In the genomic region with DNA sequence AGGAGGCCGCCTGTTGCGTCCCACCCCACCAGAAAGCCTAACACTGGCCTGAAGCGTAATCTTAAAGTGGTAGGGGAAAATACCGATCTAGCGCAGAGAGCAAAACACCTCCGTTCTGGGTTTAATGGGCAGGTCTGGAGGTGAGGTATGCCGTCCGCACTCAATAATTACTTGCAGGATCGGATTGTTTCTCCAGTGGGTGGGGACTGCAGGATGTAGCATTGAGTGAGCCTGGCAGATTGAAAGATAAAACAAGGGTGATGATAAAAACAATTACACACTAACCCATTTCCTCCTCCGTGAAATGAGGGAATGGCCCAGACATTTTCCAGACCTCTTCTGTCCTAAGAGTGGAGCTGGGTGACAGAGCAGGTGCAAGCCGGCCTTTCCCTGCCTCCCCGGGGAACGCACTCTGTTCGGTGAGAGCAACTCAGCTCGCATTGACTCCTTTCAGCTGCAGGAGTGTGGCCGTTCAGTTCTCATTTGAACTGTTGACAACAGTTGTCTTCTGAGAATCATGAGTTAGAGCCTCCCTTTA, we compare ENCODE assay signal across 9 cellular contexts.
A peak's percentile ranks its signal among the peaks of the same experiment; 100 is the strongest.
DNase-seq lines count a peak whose midpoint lies in the region; ATAC-seq and TF ChIP-seq lines count a peak whose summit lies in the region.
"Had no signal": no experiment of that assay in that cellular context is flagged by ENCODE, and none has a peak within 500 bp of the region (broad histone marks: within the 10 kb centered on the region; RNA-seq: fewer than 3 reads in every experiment).

No MANE protein-coding gene starts in this region.

- no peaks in the 10 kb centered on the region for H3K9me3 ChIP-seq in BLaER1 treated with 17β-estradiol and CSF1 and Interleukin-3, amounts not matched to agents 10 nM and 100 nM (replicated peaks in 1 of 11)
- H3K9me3 ChIP-seq in SU-DHL-6 (ENCODE audit: insufficient read depth, low read length) (no peaks in the 10 kb centered on the region), mesenchymal stem cell (ENCODE audit: control insufficient read depth, low read length) (no peaks in the 10 kb centered on the region), tibial nerve (no peaks in the 10 kb centered on the region)

- TF ChIP-seq EP300 in tibial nerve (IDR thresholded peaks at IDR 0.05): no peak

- H2BK15ac ChIP-seq in mesenchymal stem cell (ENCODE audit: low read depth, poor library complexity, severe bottlenecking): no peak overlapping the region

- peak overlapping the region; percentile 10 for H4K8ac ChIP-seq in mesenchymal stem cell (ENCODE audit: low read length)

- TF ChIP-seq CTCF in SU-DHL-6 (IDR thresholded peaks at IDR 0.05; ENCODE audit: insufficient read depth, low read length, poor library complexity, severe bottlenecking) (no peak), choroid plexus epithelial cell (conservative IDR thresholded peaks at IDR 0.05; ENCODE audit: low read depth, low read length) (no peak), tibial nerve (IDR thresholded peaks at IDR 0.05) (no peak)

- WGBS in mesenchymal stem cell: 16% methylated on average over 15 of the region's 16 CpGs
- 17 to 19% methylated on average over 16 of the region's 16 CpGs for WGBS in tibial nerve, 2 donors

- 0 out of 2 replicates have a peak, but pooled peaks cover 3% of the 10 kb centered on the region for H3F3A ChIP-seq in SU-DHL-6 (ENCODE audit: insufficient read depth)

- DNase-seq in choroid plexus epithelial cell (ENCODE audit: low read depth): no peak
- DNase-seq in mesenchymal stem cell: no peak
- DNase-seq in tibial nerve (ENCODE audit: low spot score in 2 of 2): peak in 1 of 2 donors; percentile 10
- no peak for DNase-seq in medulla oblongata (ENCODE audit: extremely low spot score)

- H3K14ac ChIP-seq in mesenchymal stem cell (ENCODE audit: low read length in 2 of 2): peak overlapping the region in 1 of 2 experiments; percentile 92

- no peaks in the 10 kb centered on the region for H3K36me3 ChIP-seq in BLaER1 treated with 17β-estradiol and CSF1 and Interleukin-3, amounts not matched to agents 10 nM and 100 nM
- H3K36me3 ChIP-seq in SU-DHL-6 (ENCODE audit: low read length) (no peaks in the 10 kb centered on the region), mesenchymal stem cell (ENCODE audit: control insufficient read depth in 1 of 2, insufficient read depth in 2 of 2, low read depth in 1 of 2, low read length in 2 of 2) (no peaks in the 10 kb centered on the region), tibial nerve (no peaks in the 10 kb centered on the region)

- no peaks in the 10 kb centered on the region for H3K79me2 ChIP-seq in SU-DHL-6 (ENCODE audit: insufficient read depth, low read length)

- H4K20me1 ChIP-seq in BLaER1 treated with 17β-estradiol and CSF1 and Interleukin-3, amounts not matched to agents 10 nM and 100 nM: peaks cover 0 to 25% (median 19%) of the 10 kb centered on the region in 11 experiments; a peak in 17 of 22 replicates
- H4K20me1 ChIP-seq in SU-DHL-6 (ENCODE audit: low read depth, low read length): no peaks in the 10 kb centered on the region

- H3K4me1 ChIP-seq in BLaER1 treated with 17β-estradiol and CSF1 and Interleukin-3, amounts not matched to agents 10 nM and 100 nM: peaks cover 0 to 38% (median 27%) of the 10 kb centered on the region in 10 experiments; a peak in 14 of 20 replicates
- H3K4me1 ChIP-seq in mesenchymal stem cell (ENCODE audit: control insufficient read depth, insufficient read depth, low read depth, low read length): peaks cover 18% of the 10 kb centered on the region
- H3K4me1 ChIP-seq in tibial nerve: peaks cover 0 to 25% (median 12%) of the 10 kb centered on the region in 4 donors

- H3K4ac ChIP-seq in mesenchymal stem cell (ENCODE audit: low read depth in 1 of 2, low read length in 2 of 2): no peak overlapping the region

- no peak for TF ChIP-seq POLR2A in tibial nerve (IDR thresholded peaks at IDR 0.05)

- no peak overlapping the region for H2AK5ac ChIP-seq in mesenchymal stem cell (ENCODE audit: low read length, severe bottlenecking)

- peaks cover 35 to 70% (median 39%) of the 10 kb centered on the region in 11 experiments for H3K27me3 ChIP-seq in BLaER1 treated with 17β-estradiol and CSF1 and Interleukin-3, amounts not matched to agents 10 nM and 100 nM
- H3K27me3 ChIP-seq in SU-DHL-6 (ENCODE audit: low read length) (no peaks in the 10 kb centered on the region), mesenchymal stem cell (ENCODE audit: control insufficient read depth in 1 of 2, insufficient read depth in 1 of 2, low read length in 2 of 2) (no peaks in the 10 kb centered on the region), tibial nerve (no peaks in the 10 kb centered on the region)

- peak overlapping the region; percentile 83 to 100 (median 96) for H3K4me2 ChIP-seq in BLaER1 treated with 17β-estradiol and CSF1 and Interleukin-3, amounts not matched to agents 10 nM and 100 nM
- H3K4me2 ChIP-seq in SU-DHL-6 (ENCODE audit: low read depth, low read length, poor library complexity, severe bottlenecking) (peak overlapping the region; percentile 72), mesenchymal stem cell (ENCODE audit: low read length, poor library complexity, severe bottlenecking) (peak overlapping the region; percentile 93)

- peak overlapping the region in 1 of 2 experiments; percentile 26 for H3K23ac ChIP-seq in mesenchymal stem cell (ENCODE audit: low read length in 2 of 2)

- ATAC-seq in GM19463 (IDR thresholded peaks at IDR 0.05; ENCODE audit: unreplicated experiment) (peak; percentile 18), HG03460 (IDR thresholded peaks at IDR 0.05; ENCODE audit: unreplicated experiment) (peak; percentile 18)

- peak overlapping the region; percentile 65 to 88 for H3K18ac ChIP-seq in mesenchymal stem cell (ENCODE audit: low read depth in 1 of 2, low read length in 2 of 2)

- peak overlapping the region in 1 of 2 experiments; percentile 83 for H2BK12ac ChIP-seq in mesenchymal stem cell (ENCODE audit: low read length in 2 of 2)

- peak overlapping the region in 8 of 11 experiments; percentile 59 to 96 (median 76); a peak in 12 of 22 replicates for H3K27ac ChIP-seq in BLaER1 treated with 17β-estradiol and CSF1 and Interleukin-3, amounts not matched to agents 10 nM and 100 nM
- peak overlapping the region; percentile 41 for H3K27ac ChIP-seq in SU-DHL-6 (ENCODE audit: low read depth, low read length)
- H3K27ac ChIP-seq in mesenchymal stem cell (ENCODE audit: low read length, poor library complexity, severe bottlenecking): no peak overlapping the region
- H3K27ac ChIP-seq in tibial nerve: peak overlapping the region; percentile 80 to 96 (median 90)
- H3K27ac ChIP-seq: HL-60 had no signal

- H3K9ac ChIP-seq in BLaER1 treated with 17β-estradiol and CSF1 and Interleukin-3, amounts not matched to agents 10 nM and 100 nM: peak overlapping the region in 10 of 11 experiments; percentile 65 to 93 (median 79); a peak in 20 of 22 replicates
- H3K9ac ChIP-seq in SU-DHL-6 (ENCODE audit: low read length): peak overlapping the region; percentile 76
- peak overlapping the region; percentile 84 for H3K9ac ChIP-seq in mesenchymal stem cell (ENCODE audit: low read length)

- H2AFZ ChIP-seq in SU-DHL-6 (ENCODE audit: low read depth, low read length, severe bottlenecking) (peak overlapping the region; percentile 93), mesenchymal stem cell (ENCODE audit: low read depth, low read length) (peak overlapping the region; percentile 97)

- H2BK120ac ChIP-seq in mesenchymal stem cell (ENCODE audit: low read depth, low read length): no peak overlapping the region

- H2BK5ac ChIP-seq in mesenchymal stem cell (ENCODE audit: low read depth, low read length, poor library complexity, severe bottlenecking): no peak overlapping the region

- H3K79me1 ChIP-seq in mesenchymal stem cell (replicated peaks; ENCODE audit: low read length, poor library complexity, severe bottlenecking): peaks cover 8% of the 10 kb centered on the region

- peak overlapping the region; percentile 57 to 87 (median 76) for H3K4me3 ChIP-seq in BLaER1 treated with 17β-estradiol and CSF1 and Interleukin-3, amounts not matched to agents 10 nM and 100 nM
- H3K4me3 ChIP-seq in SU-DHL-6 (ENCODE audit: insufficient read depth, low read length, poor library complexity, severe bottlenecking) (peak overlapping the region; percentile 65), choroid plexus epithelial cell (ENCODE audit: low read depth, low read length) (peak overlapping the region; percentile 80), mesenchymal stem cell (ENCODE audit: insufficient read depth in 1 of 2, low read depth in 1 of 2, low read length in 2 of 2) (peak overlapping the region; percentile 74 to 88), tibial nerve (peak overlapping the region; percentile 61 to 95 (median 91))

- H3K9me2 ChIP-seq in SU-DHL-6 (replicated peaks; ENCODE audit: insufficient read depth, low read length): no peaks in the 10 kb centered on the region

- H4K91ac ChIP-seq in mesenchymal stem cell (ENCODE audit: low read length): no peak overlapping the region
